Comparison of ENCODE assay signal across 17 cellular contexts in genomic region chr20:8148501-8148900, GRCh38.
"Had no signal": no experiment of that assay in that cellular context is flagged by ENCODE, and none has a peak within 500 bp of the region (broad histone marks: within the 10 kb centered on the region; RNA-seq: fewer than 3 reads in every experiment).

No MANE protein-coding gene starts in this region.

- H3K9me3 ChIP-seq: esophagus squamous epithelium, prostate gland, right lobe of liver, spleen, testis, upper lobe of left lung had no signal

- H3K27me3 ChIP-seq: esophagus squamous epithelium, right lobe of liver, spleen, testis, upper lobe of left lung had no signal

- H3K36me3 Mint-ChIP-seq: T-cell had no signal

- H3K4me3 Mint-ChIP-seq: activated T-helper 17 cell treated with anti-CD3 and anti-CD28 coated beads, Interleukin-2, amount 50 U/mL, for 72 hours; stimulated activated naive CD8-positive, alpha-beta T cell treated with anti-CD3 and anti-CD28 coated beads, Interleukin-15, amount 100 ng/mL, for 72 hours; T-cell had no signal

- ATAC-seq: activated T-helper 17 cell treated with anti-CD3 and anti-CD28 coated beads, Interleukin-2, amount 50 U/mL, for 72 hours; right lobe of liver; stimulated activated naive CD8-positive, alpha-beta T cell treated with anti-CD3 and anti-CD28 coated beads, Interleukin-15, amount 100 ng/mL, for 72 hours; T-cell had no signal

- DNase-seq: activated CD4-positive, CD25-positive, alpha-beta regulatory T cell treated with anti-CD3 and anti-CD28 coated beads, Interleukin-2, amount 50 U/mL, for 72 hours; activated naive CD4-positive, alpha-beta T cell treated with Interleukin-2 at 50 U/mL for 16 hours; activated T-cell treated with anti-CD3 and anti-CD28 coated beads for 4 hours; anterior cingulate cortex; esophagus squamous epithelium; foreskin melanocyte; kidney glomerular epithelial cell; right lobe of liver; spleen; stimulated activated naive CD8-positive, alpha-beta T cell treated with anti-CD3 and anti-CD28 coated beads, Interleukin-15, amount 100 ng/mL, for 72 hours; T-cell; T1000; testis; upper lobe of left lung had no signal

- H3K27ac ChIP-seq: esophagus squamous epithelium, prostate gland, right lobe of liver, spleen, testis, upper lobe of left lung had no signal

- H3K9me3 Mint-ChIP-seq: activated T-helper 17 cell treated with anti-CD3 and anti-CD28 coated beads, Interleukin-2, amount 50 U/mL, for 72 hours; stimulated activated naive CD8-positive, alpha-beta T cell treated with anti-CD3 and anti-CD28 coated beads, Interleukin-15, amount 100 ng/mL, for 72 hours; T-cell had no signal

- H3K4me3 ChIP-seq: esophagus squamous epithelium, prostate gland, right lobe of liver, spleen, testis, upper lobe of left lung had no signal

- FAIRE-seq: endometrium had no signal

- H3K4me1 ChIP-seq: testis had no signal

- H3K36me3 ChIP-seq: esophagus squamous epithelium, prostate gland, right lobe of liver, spleen, upper lobe of left lung had no signal

- H3K27ac Mint-ChIP-seq: activated T-helper 17 cell treated with anti-CD3 and anti-CD28 coated beads, Interleukin-2, amount 50 U/mL, for 72 hours; stimulated activated naive CD8-positive, alpha-beta T cell treated with anti-CD3 and anti-CD28 coated beads, Interleukin-15, amount 100 ng/mL, for 72 hours; T-cell had no signal

- H3K27me3 Mint-ChIP-seq: activated T-helper 17 cell treated with anti-CD3 and anti-CD28 coated beads, Interleukin-2, amount 50 U/mL, for 72 hours; stimulated activated naive CD8-positive, alpha-beta T cell treated with anti-CD3 and anti-CD28 coated beads, Interleukin-15, amount 100 ng/mL, for 72 hours; T-cell had no signal
